1 cellular context compared by ENCODE assay signal in the genomic region with DNA sequence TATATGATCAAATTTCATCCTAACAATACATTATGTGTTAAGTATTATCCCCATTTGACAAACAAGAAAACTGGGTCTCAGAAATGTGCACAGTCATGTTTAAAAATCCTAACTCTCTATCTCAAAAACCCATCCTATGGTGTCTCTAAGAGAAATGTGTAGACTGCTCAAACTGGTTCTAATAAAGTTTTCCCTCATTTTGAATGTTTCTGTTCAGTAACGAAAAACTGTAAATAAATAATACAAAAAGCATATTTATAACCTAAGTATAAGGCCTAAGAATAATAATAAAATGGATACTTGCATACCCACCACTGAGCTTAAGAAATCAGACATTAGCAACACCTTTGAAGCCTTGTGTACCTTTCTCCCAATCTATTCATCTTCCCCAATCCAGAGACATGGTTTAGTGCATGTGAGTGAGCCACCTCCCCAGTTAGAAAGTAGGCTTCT.
A peak's percentile ranks its signal among the peaks of the same experiment; 100 is the strongest.
TF ChIP-seq lines count a peak whose summit lies in the region.

No MANE protein-coding gene starts in this region.

TF ChIP-seq in K562, 482 proteins besides CTCF, POLR2A, EP300 and RAD21 (continued from another document):
- TF ChIP-seq, protein P1, sequence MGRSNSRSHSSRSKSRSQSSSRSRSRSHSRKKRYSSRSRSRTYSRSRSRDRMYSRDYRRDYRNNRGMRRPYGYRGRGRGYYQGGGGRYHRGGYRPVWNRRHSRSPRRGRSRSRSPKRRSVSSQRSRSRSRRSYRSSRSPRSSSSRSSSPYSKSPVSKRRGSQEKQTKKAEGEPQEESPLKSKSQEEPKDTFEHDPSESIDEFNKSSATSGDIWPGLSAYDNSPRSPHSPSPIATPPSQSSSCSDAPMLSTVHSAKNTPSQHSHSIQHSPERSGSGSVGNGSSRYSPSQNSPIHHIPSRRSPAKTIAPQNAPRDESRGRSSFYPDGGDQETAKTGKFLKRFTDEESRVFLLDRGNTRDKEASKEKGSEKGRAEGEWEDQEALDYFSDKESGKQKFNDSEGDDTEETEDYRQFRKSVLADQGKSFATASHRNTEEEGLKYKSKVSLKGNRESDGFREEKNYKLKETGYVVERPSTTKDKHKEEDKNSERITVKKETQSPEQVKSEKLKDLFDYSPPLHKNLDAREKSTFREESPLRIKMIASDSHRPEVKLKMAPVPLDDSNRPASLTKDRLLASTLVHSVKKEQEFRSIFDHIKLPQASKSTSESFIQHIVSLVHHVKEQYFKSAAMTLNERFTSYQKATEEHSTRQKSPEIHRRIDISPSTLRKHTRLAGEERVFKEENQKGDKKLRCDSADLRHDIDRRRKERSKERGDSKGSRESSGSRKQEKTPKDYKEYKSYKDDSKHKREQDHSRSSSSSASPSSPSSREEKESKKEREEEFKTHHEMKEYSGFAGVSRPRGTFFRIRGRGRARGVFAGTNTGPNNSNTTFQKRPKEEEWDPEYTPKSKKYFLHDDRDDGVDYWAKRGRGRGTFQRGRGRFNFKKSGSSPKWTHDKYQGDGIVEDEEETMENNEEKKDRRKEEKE (IDR thresholded peaks at IDR 0.05; ENCODE audit: borderline replicate concordance in 1 of 2, control insufficient read depth in 1 of 2, low read depth in 2 of 2, low read length in 1 of 2) = 0 out of 4 replicates have a peak, but pooled peaks of 1 of the 2 experiments have one; percentile 24
- TF ChIP-seq, protein P2, sequence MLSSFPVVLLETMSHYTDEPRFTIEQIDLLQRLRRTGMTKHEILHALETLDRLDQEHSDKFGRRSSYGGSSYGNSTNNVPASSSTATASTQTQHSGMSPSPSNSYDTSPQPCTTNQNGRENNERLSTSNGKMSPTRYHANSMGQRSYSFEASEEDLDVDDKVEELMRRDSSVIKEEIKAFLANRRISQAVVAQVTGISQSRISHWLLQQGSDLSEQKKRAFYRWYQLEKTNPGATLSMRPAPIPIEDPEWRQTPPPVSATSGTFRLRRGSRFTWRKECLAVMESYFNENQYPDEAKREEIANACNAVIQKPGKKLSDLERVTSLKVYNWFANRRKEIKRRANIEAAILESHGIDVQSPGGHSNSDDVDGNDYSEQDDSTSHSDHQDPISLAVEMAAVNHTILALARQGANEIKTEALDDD (IDR thresholded peaks at IDR 0.05) = no peak
- no peak for TF ChIP-seq GABPB2 (CRISPR knock-in tag; conservative IDR thresholded peaks at IDR 0.05)
- no peak for TF ChIP-seq SRSF3 (IDR thresholded peaks at IDR 0.05; ENCODE audit: insufficient read depth, low read length)
- TF ChIP-seq FOS (IDR thresholded peaks at IDR 0.05; ENCODE audit: extremely low read depth, insufficient read length) = no peak
- TF ChIP-seq TEAD2 (tag; IDR thresholded peaks at IDR 0.05) = no peak
- TF ChIP-seq, protein P3, sequence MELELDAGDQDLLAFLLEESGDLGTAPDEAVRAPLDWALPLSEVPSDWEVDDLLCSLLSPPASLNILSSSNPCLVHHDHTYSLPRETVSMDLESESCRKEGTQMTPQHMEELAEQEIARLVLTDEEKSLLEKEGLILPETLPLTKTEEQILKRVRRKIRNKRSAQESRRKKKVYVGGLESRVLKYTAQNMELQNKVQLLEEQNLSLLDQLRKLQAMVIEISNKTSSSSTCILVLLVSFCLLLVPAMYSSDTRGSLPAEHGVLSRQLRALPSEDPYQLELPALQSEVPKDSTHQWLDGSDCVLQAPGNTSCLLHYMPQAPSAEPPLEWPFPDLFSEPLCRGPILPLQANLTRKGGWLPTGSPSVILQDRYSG (tag; conservative IDR thresholded peaks at IDR 0.05; ENCODE audit: low read depth) = no peak
- TF ChIP-seq EP400 (IDR thresholded peaks at IDR 0.05) = peak; percentile 66
- TF ChIP-seq ZNF23 (CRISPR knock-in tag; IDR thresholded peaks at IDR 0.05) = no peak
- peak; percentile 98 for TF ChIP-seq MAFG (tag; conservative IDR thresholded peaks at IDR 0.05)
- no peak for TF ChIP-seq ZNF431 (CRISPR knock-in tag; IDR thresholded peaks at IDR 0.05)
- no peak for TF ChIP-seq NUFIP1 (IDR thresholded peaks at IDR 0.05; ENCODE audit: partially characterized antibody)
- TF ChIP-seq, protein P4, sequence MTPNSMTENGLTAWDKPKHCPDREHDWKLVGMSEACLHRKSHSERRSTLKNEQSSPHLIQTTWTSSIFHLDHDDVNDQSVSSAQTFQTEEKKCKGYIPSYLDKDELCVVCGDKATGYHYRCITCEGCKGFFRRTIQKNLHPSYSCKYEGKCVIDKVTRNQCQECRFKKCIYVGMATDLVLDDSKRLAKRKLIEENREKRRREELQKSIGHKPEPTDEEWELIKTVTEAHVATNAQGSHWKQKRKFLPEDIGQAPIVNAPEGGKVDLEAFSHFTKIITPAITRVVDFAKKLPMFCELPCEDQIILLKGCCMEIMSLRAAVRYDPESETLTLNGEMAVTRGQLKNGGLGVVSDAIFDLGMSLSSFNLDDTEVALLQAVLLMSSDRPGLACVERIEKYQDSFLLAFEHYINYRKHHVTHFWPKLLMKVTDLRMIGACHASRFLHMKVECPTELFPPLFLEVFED (CRISPR knock-in tag; conservative IDR thresholded peaks at IDR 0.05) = no peak
- peak; percentile 9; the same call in 1 of the 2 replicates for TF ChIP-seq TCF3 (CRISPR knock-in tag; IDR thresholded peaks at IDR 0.05)
- TF ChIP-seq PPARD (CRISPR knock-in tag; IDR thresholded peaks at IDR 0.05) = no peak
- peak; percentile 59; the same call in 1 of the 2 replicates for TF ChIP-seq PTTG1 (tag; IDR thresholded peaks at IDR 0.05; ENCODE audit: low read depth)
- TF ChIP-seq TAF9B (IDR thresholded peaks at IDR 0.05; ENCODE audit: partially characterized antibody) = peak; percentile 52
- no peak for TF ChIP-seq SIN3B (IDR thresholded peaks at IDR 0.05; ENCODE audit: low read depth)
- TF ChIP-seq POLR2AphosphoS2 (IDR thresholded peaks at IDR 0.05; ENCODE audit: low read length) = no peak
- TF ChIP-seq, protein P5, sequence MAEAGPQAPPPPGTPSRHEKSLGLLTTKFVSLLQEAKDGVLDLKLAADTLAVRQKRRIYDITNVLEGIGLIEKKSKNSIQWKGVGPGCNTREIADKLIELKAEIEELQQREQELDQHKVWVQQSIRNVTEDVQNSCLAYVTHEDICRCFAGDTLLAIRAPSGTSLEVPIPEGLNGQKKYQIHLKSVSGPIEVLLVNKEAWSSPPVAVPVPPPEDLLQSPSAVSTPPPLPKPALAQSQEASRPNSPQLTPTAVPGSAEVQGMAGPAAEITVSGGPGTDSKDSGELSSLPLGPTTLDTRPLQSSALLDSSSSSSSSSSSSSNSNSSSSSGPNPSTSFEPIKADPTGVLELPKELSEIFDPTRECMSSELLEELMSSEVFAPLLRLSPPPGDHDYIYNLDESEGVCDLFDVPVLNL (CRISPR knock-in tag; IDR thresholded peaks at IDR 0.05; ENCODE audit: low read depth) = no peak
- peak; percentile 96 for TF ChIP-seq NBN (IDR thresholded peaks at IDR 0.05; ENCODE audit: low read depth)
- 0 out of 2 replicates have a peak, but pooled peaks have one; percentile 18 for TF ChIP-seq MTA2 (IDR thresholded peaks at IDR 0.05; ENCODE audit: low read depth)
- peak; percentile 45; the same call in 1 of the 2 replicates for TF ChIP-seq NCOR1 (IDR thresholded peaks at IDR 0.05)
- TF ChIP-seq MED1 (CRISPR knock-in tag; IDR thresholded peaks at IDR 0.05; ENCODE audit: borderline replicate concordance) = no peak
- TF ChIP-seq RBM15 (IDR thresholded peaks at IDR 0.05; ENCODE audit: insufficient read depth, low read length) = no peak
- no peak for TF ChIP-seq NR2C2 (CRISPR knock-in tag; IDR thresholded peaks at IDR 0.05)
- no peak for TF ChIP-seq NR2C2 (tag; IDR thresholded peaks at IDR 0.05)
- TF ChIP-seq, protein P6, sequence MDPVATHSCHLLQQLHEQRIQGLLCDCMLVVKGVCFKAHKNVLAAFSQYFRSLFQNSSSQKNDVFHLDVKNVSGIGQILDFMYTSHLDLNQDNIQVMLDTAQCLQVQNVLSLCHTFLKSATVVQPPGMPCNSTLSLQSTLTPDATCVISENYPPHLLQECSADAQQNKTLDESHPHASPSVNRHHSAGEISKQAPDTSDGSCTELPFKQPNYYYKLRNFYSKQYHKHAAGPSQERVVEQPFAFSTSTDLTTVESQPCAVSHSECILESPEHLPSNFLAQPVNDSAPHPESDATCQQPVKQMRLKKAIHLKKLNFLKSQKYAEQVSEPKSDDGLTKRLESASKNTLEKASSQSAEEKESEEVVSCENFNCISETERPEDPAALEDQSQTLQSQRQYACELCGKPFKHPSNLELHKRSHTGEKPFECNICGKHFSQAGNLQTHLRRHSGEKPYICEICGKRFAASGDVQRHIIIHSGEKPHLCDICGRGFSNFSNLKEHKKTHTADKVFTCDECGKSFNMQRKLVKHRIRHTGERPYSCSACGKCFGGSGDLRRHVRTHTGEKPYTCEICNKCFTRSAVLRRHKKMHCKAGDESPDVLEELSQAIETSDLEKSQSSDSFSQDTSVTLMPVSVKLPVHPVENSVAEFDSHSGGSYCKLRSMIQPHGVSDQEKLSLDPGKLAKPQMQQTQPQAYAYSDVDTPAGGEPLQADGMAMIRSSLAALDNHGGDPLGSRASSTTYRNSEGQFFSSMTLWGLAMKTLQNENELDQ (CRISPR knock-in tag; IDR thresholded peaks at IDR 0.05; ENCODE audit: borderline replicate concordance) = no peak
- TF ChIP-seq HIVEP1 (CRISPR knock-in tag; IDR thresholded peaks at IDR 0.05) = no peak
- TF ChIP-seq HNRNPUL1 (IDR thresholded peaks at IDR 0.05; ENCODE audit: low read length) = no peak
- peak; percentile 82 for TF ChIP-seq NFATC3 (IDR thresholded peaks at IDR 0.05)
- peak; percentile 90 for TF ChIP-seq MAFF (IDR thresholded peaks at IDR 0.05; ENCODE audit: low read length)
- no peak for TF ChIP-seq SREBF1 (IDR thresholded peaks at IDR 0.05; ENCODE audit: borderline replicate concordance, low read depth, low read length)
- peak; percentile 82; the same call in 1 of the 2 replicates for TF ChIP-seq GATAD2B (IDR thresholded peaks at IDR 0.05; ENCODE audit: borderline replicate concordance)
- no peak for TF ChIP-seq SMC3 (conservative IDR thresholded peaks at IDR 0.05; ENCODE audit: insufficient read depth, low read depth, low read length)
- no peak for TF ChIP-seq ETV1 (tag; conservative IDR thresholded peaks at IDR 0.05; ENCODE audit: low read depth)
- TF ChIP-seq, protein P7, sequence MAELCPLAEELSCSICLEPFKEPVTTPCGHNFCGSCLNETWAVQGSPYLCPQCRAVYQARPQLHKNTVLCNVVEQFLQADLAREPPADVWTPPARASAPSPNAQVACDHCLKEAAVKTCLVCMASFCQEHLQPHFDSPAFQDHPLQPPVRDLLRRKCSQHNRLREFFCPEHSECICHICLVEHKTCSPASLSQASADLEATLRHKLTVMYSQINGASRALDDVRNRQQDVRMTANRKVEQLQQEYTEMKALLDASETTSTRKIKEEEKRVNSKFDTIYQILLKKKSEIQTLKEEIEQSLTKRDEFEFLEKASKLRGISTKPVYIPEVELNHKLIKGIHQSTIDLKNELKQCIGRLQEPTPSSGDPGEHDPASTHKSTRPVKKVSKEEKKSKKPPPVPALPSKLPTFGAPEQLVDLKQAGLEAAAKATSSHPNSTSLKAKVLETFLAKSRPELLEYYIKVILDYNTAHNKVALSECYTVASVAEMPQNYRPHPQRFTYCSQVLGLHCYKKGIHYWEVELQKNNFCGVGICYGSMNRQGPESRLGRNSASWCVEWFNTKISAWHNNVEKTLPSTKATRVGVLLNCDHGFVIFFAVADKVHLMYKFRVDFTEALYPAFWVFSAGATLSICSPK (IDR thresholded peaks at IDR 0.05; ENCODE audit: borderline replicate concordance) = no peak
- peak; percentile 21; the same call in 1 of the 2 replicates for TF ChIP-seq NR2C1 (IDR thresholded peaks at IDR 0.05)
- TF ChIP-seq NR2C1 (tag; IDR thresholded peaks at IDR 0.05) = no peak
